In genomic region chr1:152013664-152014237, GRCh38 we compare ENCODE assay signal across 9 cellular contexts. TPM values are rescaled to one million over a fixed set of nuclear protein-coding genes. Genes with fewer than 3 reads are reported as not detected.
DNase-seq lines count a peak whose midpoint lies in the region; ATAC-seq, FAIRE-seq and TF ChIP-seq lines count a peak whose summit lies in the region.
"Had no signal": no experiment of that assay in that cellular context is flagged by ENCODE, and none has a peak within 500 bp of the region (broad histone marks: within the 10 kb centered on the region; RNA-seq: fewer than 3 reads in every experiment).

No MANE protein-coding gene starts in this region.

- no peaks in the 10 kb centered on the region for H3K36me3 Mint-ChIP-seq in activated T-cell treated with anti-CD3 and anti-CD28 coated beads, Interleukin-2, amount 50 U/mL, for 4 hours (ENCODE audit: insufficient read depth)

- peak; percentile 34 for DNase-seq in NCI-H2196 (lab: John Stamatoyannopoulos, UW; ENCODE audit: unreplicated experiment)
- no peak for DNase-seq in NCI-H2196 treated with DMSO at 0.1 percent for 48 hours (lab: John Stamatoyannopoulos, UW; ENCODE audit: unreplicated experiment)
- peak; percentile 47 for DNase-seq in MG63
- peak; percentile 12 for DNase-seq in activated T-cell treated with anti-CD3 and anti-CD28 coated beads, Interleukin-2, amount 50 U/mL, for 4 hours
- DNase-seq in kidney, result no peak
- no peak for DNase-seq in NCI-H524 (lab: John Stamatoyannopoulos, UW)
- no peak for DNase-seq in NCI-H345 (lab: John Stamatoyannopoulos, UW)

- TF ChIP-seq CTCF in kidney (IDR thresholded peaks at IDR 0.05; ENCODE audit: borderline replicate concordance, extremely low read depth, insufficient read depth), result peak; percentile 55

- H3K36me3 ChIP-seq in MG63 (no peaks in the 10 kb centered on the region), kidney (ENCODE audit: control insufficient read depth in 1 of 2, insufficient read depth in 2 of 2, low read length in 2 of 2) (no peaks in the 10 kb centered on the region)

- H3K27me3 Mint-ChIP-seq in activated T-cell treated with anti-CD3 and anti-CD28 coated beads, Interleukin-2, amount 50 U/mL, for 4 hours (ENCODE audit: low read depth), result peaks cover 19% of the 10 kb centered on the region

- no peak overlapping the region for H3K27ac ChIP-seq in kidney (ENCODE audit: low read depth in 2 of 2, low read length in 2 of 2)

- intact Hi-C loops in kidney (cut with DNase I), result no loop called here

- no peak for FAIRE-seq in kidney (lab: Jason Lieb, UNC)

- H3K9me3 Mint-ChIP-seq in activated T-cell treated with anti-CD3 and anti-CD28 coated beads, Interleukin-2, amount 50 U/mL, for 4 hours, result no peaks in the 10 kb centered on the region

- no peaks in the 10 kb centered on the region for H3K9me3 ChIP-seq in MG63
- H3K9me3 ChIP-seq in kidney (ENCODE audit: control insufficient read depth in 1 of 2, low read length in 2 of 2), result no peaks in the 10 kb centered on the region

- H3K27me3 ChIP-seq in MG63, result no peaks in the 10 kb centered on the region; the same call in 1 of the 2 replicates

- H3K4me3 Mint-ChIP-seq in activated T-cell treated with anti-CD3 and anti-CD28 coated beads, Interleukin-2, amount 50 U/mL, for 4 hours, result no peak overlapping the region

- H3K9ac ChIP-seq in kidney (ENCODE audit: low read length in 2 of 2), result no peak overlapping the region

- ATAC-seq in activated T-cell treated with anti-CD3 and anti-CD28 coated beads, Interleukin-2, amount 50 U/mL, for 4 hours, result no peak
- no peak for ATAC-seq in GM21619 (IDR thresholded peaks at IDR 0.05; ENCODE audit: unreplicated experiment)

- no peak overlapping the region for H3K4me3 ChIP-seq in MG63
- H3K4me3 ChIP-seq in kidney (ENCODE audit: low read length in 2 of 2), result no peak overlapping the region
- H3K4me3 ChIP-seq: lung had no signal

- H3K4me1 ChIP-seq in kidney (ENCODE audit: control insufficient read depth in 1 of 2, insufficient read depth in 1 of 2, low read depth in 1 of 2, low read length in 2 of 2), result no peaks in the 10 kb centered on the region

- H3K4me1 Mint-ChIP-seq in activated T-cell treated with anti-CD3 and anti-CD28 coated beads, Interleukin-2, amount 50 U/mL, for 4 hours (ENCODE audit: low read depth), result no peaks in the 10 kb centered on the region

RNA-seq across cellular contexts. Expression of gene S100A10, which starts 20.1 kb away (rescaled TPM):
- 213 and 271 TPM in 2 replicates for total RNA-seq in MG63 (2014; rRNA removed; shearing (Covaris generic); ENCODE audit: low replicate concordance)
- total RNA-seq in activated T-cell treated with anti-CD3 and anti-CD28 coated beads, Interleukin-2, amount 50 U/mL, for 4 hours, result 100 to 1,000 TPM in 2 of 3 donors, 10 to 100 TPM in 1; 92.6 to 113 (median 106) TPM
- total RNA-seq in kidney, result 467 TPM
- polyA plus RNA-seq in kidney (ENCODE audit: insufficient read depth, low read depth, low replicate concordance), result 500 TPM

RNA-seq across cellular contexts. Expression of gene S100A11, which starts 23.1 kb away (rescaled TPM):
- 347 and 507 TPM in 2 replicates for total RNA-seq in MG63 (2014; rRNA removed; shearing (Covaris generic); ENCODE audit: low replicate concordance)
- total RNA-seq in activated T-cell treated with anti-CD3 and anti-CD28 coated beads, Interleukin-2, amount 50 U/mL, for 4 hours, result 100 to 1,000 TPM in 2 of 3 donors, 10 to 100 TPM in 1; 89.0 to 139 (median 121) TPM
- total RNA-seq in kidney, result 835 TPM
- polyA plus RNA-seq in kidney (ENCODE audit: insufficient read depth, low read depth, low replicate concordance), result 925 TPM

Comparison
In these comparisons a context has a peak if more than half of its experiments do, and no peak if none do; other contexts are left out.
1. DNase-seq: peak in NCI-H2196 (single experiment), MG63 (single experiment) and activated T-cell treated with anti-CD3 and anti-CD28 coated beads, Interleukin-2, amount 50 U/mL, for 4 hours (single experiment); none in NCI-H2196 treated with DMSO at 0.1 percent for 48 hours (single experiment), kidney (single experiment), NCI-H524 (0 of 2) and NCI-H345 (single experiment).